ENCODE assay signal across 14 cellular contexts in the genomic region with DNA sequence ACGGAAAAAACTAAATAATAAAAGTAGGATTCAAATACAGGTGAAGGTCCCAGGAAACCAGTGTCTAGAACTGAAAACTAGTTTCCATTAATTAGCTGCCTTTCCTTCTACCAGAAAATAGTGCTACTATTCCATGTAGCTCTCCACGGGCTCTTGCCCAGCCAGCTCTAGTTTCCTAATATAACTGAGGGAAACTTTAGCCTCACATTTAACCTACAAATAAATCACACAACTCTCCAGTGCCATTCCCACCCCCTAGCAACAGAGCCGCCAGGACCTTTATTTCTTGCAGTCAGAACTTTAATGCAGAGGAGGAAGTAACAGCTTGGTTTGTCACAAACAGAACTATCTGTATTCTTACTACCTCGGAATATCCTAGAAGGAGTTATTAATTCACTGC.
"Had no signal": no experiment of that assay in that cellular context is flagged by ENCODE, and none has a peak within 500 bp of the region (broad histone marks: within the 10 kb centered on the region; RNA-seq: fewer than 3 reads in every experiment).

No MANE protein-coding gene starts in this region.

- H3K4me1 ChIP-seq: colonic mucosa, esophagus squamous epithelium, tibial artery had no signal

- H3K27me3 ChIP-seq: adrenal gland, colonic mucosa, esophagus squamous epithelium, ovary, tibial artery had no signal

- H3K36me3 ChIP-seq: colonic mucosa, ovary had no signal

- DNase-seq: activated CD4-positive, alpha-beta T cell treated with anti-CD3 and anti-CD28 coated beads, Interleukin-2, amount 10 ng/mL, durations not matched to agents 7 days and 5 days; activated CD4-positive, CD25-positive, alpha-beta regulatory T cell; activated CD8-positive, alpha-beta memory T cell treated with anti-CD3 and anti-CD28 coated beads, Interleukin-2, amount 50 U/mL, for 48 hours; activated naive CD4-positive, alpha-beta T cell; adrenal gland; central memory CD4-positive, alpha-beta T cell; colonic mucosa; esophagus squamous epithelium; immature natural killer cell; lower lobe of right lung; ovary; SW 1271; tibial artery had no signal

- H3K9me3 ChIP-seq: adrenal gland, colonic mucosa, esophagus squamous epithelium, lower lobe of right lung, ovary, tibial artery had no signal

- H3K27ac ChIP-seq: colonic mucosa, esophagus squamous epithelium, lower lobe of right lung, ovary, tibial artery had no signal

- ATAC-seq: lower lobe of right lung; stimulated activated effector memory CD8-positive, alpha-beta T cell treated with anti-CD3 and anti-CD28 coated beads, Interleukin-12 subunit alpha, Interleukin-12 subunit beta, amount 100 ng/mL, for 72 hours had no signal

- H3K4me3 ChIP-seq: adrenal gland, colonic mucosa, esophagus squamous epithelium, lower lobe of right lung, ovary, tibial artery had no signal
